Comparison of ENCODE assay signal across 19 cellular contexts in the genomic region with DNA sequence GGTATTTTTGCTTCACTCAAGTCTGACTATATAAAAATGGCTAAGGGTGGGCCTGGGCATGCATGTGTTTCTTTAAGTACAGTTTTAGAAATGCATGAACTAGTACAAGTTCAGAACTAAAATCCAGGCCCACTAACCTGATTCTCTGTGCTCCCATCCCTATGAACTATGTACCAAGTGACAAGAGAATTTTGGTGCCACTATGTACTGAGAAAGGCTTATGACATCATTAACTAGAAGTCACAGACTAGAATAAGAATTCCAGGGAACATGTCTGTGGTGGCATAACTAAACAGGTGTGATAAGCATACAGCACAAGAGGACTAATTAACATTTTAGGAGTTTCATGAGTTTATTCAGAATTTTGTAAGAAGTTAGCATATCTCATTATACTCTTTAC.
"Had no signal": no experiment of that assay in that cellular context is flagged by ENCODE, and none has a peak within 500 bp of the region (broad histone marks: within the 10 kb centered on the region; RNA-seq: fewer than 3 reads in every experiment).

No MANE protein-coding gene starts in this region.

- DNase-seq: Karpas-422, KG1, MM.1S, NCI-H1092 treated with DMSO at 0.1 percent for 48 hours, NCI-H187, NCI-H2029, NCI-H2081 treated with DMSO at 0.1 percent for 48 hours, NCI-H2171, NCI-H345, NCI-H446 treated with DMSO at 0.1 percent for 48 hours, NCI-H510A treated with DMSO at 0.1 percent for 48 hours, NCI-H526, NCI-H82, SHP77 treated with DMSO at 0.1 percent for 48 hours, SJCRH30 had no signal

- H3K4me1 ChIP-seq: SJCRH30 had no signal

- H3K27me3 ChIP-seq: SJCRH30 had no signal

- H3K4me3 ChIP-seq: SJCRH30 had no signal

- H3K27ac ChIP-seq: HL-60, RWPE1, SJCRH30 had no signal

- ATAC-seq: SK-N-SH treated with all-trans-retinoic acid at 6 μM for 48 hours had no signal

- FAIRE-seq: HTR-8/SVneo had no signal

- H3K9me3 ChIP-seq: SJCRH30 had no signal

- H3K36me3 ChIP-seq: SJCRH30 had no signal
